Comparison of ENCODE assay signal across 8 cellular contexts in the genomic region with DNA sequence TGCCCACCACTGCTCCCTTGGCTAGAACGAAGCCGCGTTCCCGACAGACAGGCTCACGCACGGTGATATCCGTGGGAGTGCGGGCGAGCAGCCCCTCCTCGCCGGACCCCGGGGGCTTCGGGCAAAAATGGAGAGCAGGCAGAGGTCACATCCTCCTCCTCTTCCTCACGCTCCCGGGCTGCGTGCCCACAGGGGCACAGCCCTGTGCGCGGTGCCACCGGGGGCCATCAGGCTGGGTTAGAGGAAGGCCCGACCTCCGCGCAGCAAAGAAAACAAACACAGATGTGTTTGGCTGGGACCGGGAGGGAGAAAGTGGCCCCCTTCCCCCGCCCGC. TPM values are rescaled to one million over a fixed set of nuclear protein-coding genes. Genes with fewer than 3 reads are reported as not detected.
DNase-seq lines count a peak whose midpoint lies in the region; TF ChIP-seq lines count a peak whose summit lies in the region.

No MANE protein-coding gene starts in this region.

- H3F3A ChIP-seq in DOHH2 (ENCODE audit: control insufficient read depth, insufficient read depth) (no peaks in the 10 kb centered on the region), Loucy (ENCODE audit: low read depth) (peaks cover 9% of the 10 kb centered on the region; the same call in 1 of the 2 replicates)

- H3K36me3 ChIP-seq in DOHH2 (ENCODE audit: control insufficient read depth, low read length): no peaks in the 10 kb centered on the region
- no peaks in the 10 kb centered on the region for H3K36me3 ChIP-seq in Loucy (ENCODE audit: insufficient read depth, low read length)
- no peaks in the 10 kb centered on the region for H3K36me3 ChIP-seq in parathyroid adenoma (ENCODE audit: control insufficient read depth, insufficient read depth, low read length)

- peak overlapping the region; percentile 87 for H3K9ac ChIP-seq in Loucy (ENCODE audit: low read depth, low read length, poor library complexity, severe bottlenecking)
- no peak overlapping the region for H3K9ac ChIP-seq in parathyroid adenoma

- no peaks in the 10 kb centered on the region for H4K20me1 ChIP-seq in DOHH2 (ENCODE audit: control insufficient read depth, insufficient read depth, low read depth, low read length)
- H4K20me1 ChIP-seq in Loucy (ENCODE audit: insufficient read depth, low read length, poor library complexity, severe bottlenecking): no peaks in the 10 kb centered on the region

- H3K9me3 ChIP-seq in DOHH2 (ENCODE audit: control insufficient read depth, insufficient read depth, low read length): no peaks in the 10 kb centered on the region
- no peaks in the 10 kb centered on the region for H3K9me3 ChIP-seq in Loucy (ENCODE audit: insufficient read depth, low read depth, low read length)
- no peaks in the 10 kb centered on the region for H3K9me3 ChIP-seq in parathyroid adenoma (ENCODE audit: control insufficient read depth, low read length)

- H3K79me2 ChIP-seq in DOHH2 (ENCODE audit: control insufficient read depth, low read length): no peaks in the 10 kb centered on the region
- H3K79me2 ChIP-seq in Loucy (ENCODE audit: insufficient read depth, low read length): no peaks in the 10 kb centered on the region; the same call in 1 of the 2 replicates
- no peaks in the 10 kb centered on the region for H3K79me2 ChIP-seq in parathyroid adenoma

- peaks cover 44% of the 10 kb centered on the region for H3K27me3 ChIP-seq in DOHH2 (ENCODE audit: control insufficient read depth, low read length)
- H3K27me3 ChIP-seq in Loucy (ENCODE audit: insufficient read depth, low read length, poor library complexity, severe bottlenecking): no peaks in the 10 kb centered on the region
- H3K27me3 ChIP-seq in parathyroid adenoma (ENCODE audit: control insufficient read depth, insufficient read depth, low read length): no peaks in the 10 kb centered on the region

- no peaks in the 10 kb centered on the region for H3K9me2 ChIP-seq in DOHH2 (replicated peaks; ENCODE audit: control insufficient read depth, low read length)
- H3K9me2 ChIP-seq in Loucy (replicated peaks; ENCODE audit: low read depth, low read length): no peaks in the 10 kb centered on the region

- H3K36me3 Mint-ChIP-seq in endothelial cell (ENCODE audit: low read depth, unreplicated experiment): peaks cover 6% of the 10 kb centered on the region

- TF ChIP-seq CTCF in DOHH2 (IDR thresholded peaks at IDR 0.05; ENCODE audit: low read depth, low read length, poor library complexity, severe bottlenecking): no peak
- TF ChIP-seq CTCF in Loucy (conservative IDR thresholded peaks at IDR 0.05; ENCODE audit: low read length): no peak
- no peak for TF ChIP-seq CTCF in endothelial cell (IDR thresholded peaks at IDR 0.05; ENCODE audit: unreplicated experiment)
- TF ChIP-seq CTCF in parathyroid adenoma (IDR thresholded peaks at IDR 0.05): no peak

- peaks cover 11% of the 10 kb centered on the region for H3K4me1 Mint-ChIP-seq in endothelial cell (ENCODE audit: unreplicated experiment)

- peak overlapping the region; percentile 22; the same call in 1 of the 2 replicates for H3K4me3 ChIP-seq in DOHH2 (ENCODE audit: low read length)
- peak overlapping the region; percentile 87 for H3K4me3 ChIP-seq in Loucy (ENCODE audit: low read length, poor library complexity, severe bottlenecking)
- H3K4me3 ChIP-seq in parathyroid adenoma (ENCODE audit: low read depth, low read length): peak overlapping the region; percentile 33

- peak overlapping the region; percentile 86 for H2AFZ ChIP-seq in Loucy (ENCODE audit: low read length)
- peak overlapping the region; percentile 25 for H2AFZ ChIP-seq in parathyroid adenoma

- H3K4me1 ChIP-seq in DOHH2 (ENCODE audit: control insufficient read depth, low read length) (peaks cover 5% of the 10 kb centered on the region; the same call in 1 of the 2 replicates), Loucy (ENCODE audit: insufficient read depth, low read length, poor library complexity, severe bottlenecking) (peaks cover 44% of the 10 kb centered on the region), parathyroid adenoma (no peaks in the 10 kb centered on the region)

- DNase-seq in endothelial cell (ENCODE audit: low spot score) (no peak), NCI-H1092 treated with DMSO at 0.1 percent for 48 hours (lab: John Stamatoyannopoulos, UW) (no peak), NCI-H748 treated with DMSO at 0.1 percent for 48 hours (lab: John Stamatoyannopoulos, UW) (no peak), T1000 (lab: John Stamatoyannopoulos, UW) (no peak), COR-L47 (lab: John Stamatoyannopoulos, UW) (no peak)

- H3K27ac ChIP-seq in DOHH2 (ENCODE audit: low read depth, low read length) (no peak overlapping the region), parathyroid adenoma (no peak overlapping the region)

- H3K9me3 Mint-ChIP-seq in endothelial cell (ENCODE audit: unreplicated experiment): no peaks in the 10 kb centered on the region

- H3K4me3 Mint-ChIP-seq in endothelial cell (ENCODE audit: unreplicated experiment): peak overlapping the region; percentile 79

- H3K27ac Mint-ChIP-seq in endothelial cell (ENCODE audit: unreplicated experiment): no peak overlapping the region

- H3K4me2 ChIP-seq in DOHH2 (ENCODE audit: low read length) (peak overlapping the region; percentile 39), Loucy (ENCODE audit: low read depth, low read length, poor library complexity, severe bottlenecking) (peak overlapping the region; percentile 88), parathyroid adenoma (ENCODE audit: low read length) (peak overlapping the region; percentile 67)

- H3K27me3 Mint-ChIP-seq in endothelial cell (ENCODE audit: unreplicated experiment): peaks cover 16% of the 10 kb centered on the region

RNA-seq across cellular contexts. Expression of a gene that starts 0.5 kb away (rescaled TPM):
- total RNA-seq in endothelial cell (ENCODE audit: unreplicated experiment): 6.6 TPM

RNA-seq across cellular contexts. Expression of a gene that starts 55.3 kb away (rescaled TPM):
- total RNA-seq in endothelial cell (ENCODE audit: unreplicated experiment): 14.5 TPM

Comparison
In these comparisons a context has a peak if more than half of its experiments do, and no peak if none do; other contexts are left out.
1. H3K4me3 ChIP-seq: peak in every context shown above with its lines; median percentile 87 in Loucy; 33 in parathyroid adenoma; 22 in DOHH2.